In genomic region chr12:121260091-121260490, GRCh38 we compare ENCODE assay signal across 23 cellular contexts.
"Had no signal": no experiment of that assay in that cellular context is flagged by ENCODE, and none has a peak within 500 bp of the region (broad histone marks: within the 10 kb centered on the region; RNA-seq: fewer than 3 reads in every experiment).

No MANE protein-coding gene starts in this region.

- H3K4me1 Mint-ChIP-seq: nephron had no signal

- H3K4me1 ChIP-seq: colonic mucosa, esophagus squamous epithelium, psoas muscle, sigmoid colon, transverse colon, upper lobe of right lung, uterus had no signal

- ATAC-seq: left lobe of liver; naive thymus-derived CD4-positive, alpha-beta T cell; psoas muscle; stimulated activated memory B cell treated with anti-CD40 and anti-IgM and Interleukin-4, amounts not matched to agents 10 μg/mL and 1 μg/mL and 100 μg/mL, for 72 hours; stimulated activated naive CD8-positive, alpha-beta T cell treated with anti-CD3 and anti-CD28 coated beads, Interleukin-15, Interleukin-2, amounts not matched to agents 100 U/mL and 50 U/mL, for 24 hours; upper lobe of right lung had no signal

- H3K4me3 ChIP-seq: colonic mucosa, esophagus squamous epithelium, ovary, psoas muscle, sigmoid colon, thoracic aorta, transverse colon, upper lobe of right lung, uterus had no signal

- H3K4me3 Mint-ChIP-seq: naive thymus-derived CD4-positive, alpha-beta T cell; nephron; stimulated activated memory B cell treated with anti-CD40 and anti-IgM and Interleukin-4, amounts not matched to agents 10 μg/mL and 1 μg/mL and 100 μg/mL, for 72 hours had no signal

- H3K9me3 ChIP-seq: colonic mucosa, esophagus squamous epithelium, ovary, psoas muscle, sigmoid colon, thoracic aorta, transverse colon, upper lobe of right lung, uterus had no signal

- H3K27ac Mint-ChIP-seq: naive thymus-derived CD4-positive, alpha-beta T cell; nephron; stimulated activated memory B cell treated with anti-CD40 and anti-IgM and Interleukin-4, amounts not matched to agents 10 μg/mL and 1 μg/mL and 100 μg/mL, for 72 hours had no signal

- DNase-seq: colonic mucosa; dermis blood vessel endothelial cell; effector memory CD4-positive, alpha-beta T cell; erythroblast; esophagus squamous epithelium; mesendoderm; midbrain; naive thymus-derived CD4-positive, alpha-beta T cell; occipital lobe; ovary; psoas muscle; right cardiac atrium; sigmoid colon; stimulated activated CD4-positive, alpha-beta T cell treated with anti-CD3 and anti-CD28 coated beads, Interleukin-2, amount 100 ng/mL, for 24 hours; stimulated activated CD4-positive, alpha-beta T cell treated with anti-CD3 and anti-CD28 coated beads, Interleukin-4, amount 100 ng/mL, for 24 hours; stimulated activated naive CD8-positive, alpha-beta T cell treated with anti-CD3 and anti-CD28 coated beads, Interleukin-15, Interleukin-2, amounts not matched to agents 100 U/mL and 50 U/mL, for 24 hours; transverse colon; upper lobe of right lung; uterus had no signal

- H3K27me3 ChIP-seq: colonic mucosa, esophagus squamous epithelium, ovary, sigmoid colon, transverse colon, upper lobe of right lung, uterus had no signal

- H3K27me3 Mint-ChIP-seq: naive thymus-derived CD4-positive, alpha-beta T cell; stimulated activated memory B cell treated with anti-CD40 and anti-IgM and Interleukin-4, amounts not matched to agents 10 μg/mL and 1 μg/mL and 100 μg/mL, for 72 hours had no signal

- H3K27ac ChIP-seq: colonic mucosa, esophagus squamous epithelium, ovary, psoas muscle, sigmoid colon, thoracic aorta, transverse colon, upper lobe of right lung, uterus had no signal

- H3K36me3 ChIP-seq: ovary, uterus had no signal

- H3K9me3 Mint-ChIP-seq: naive thymus-derived CD4-positive, alpha-beta T cell; nephron; stimulated activated memory B cell treated with anti-CD40 and anti-IgM and Interleukin-4, amounts not matched to agents 10 μg/mL and 1 μg/mL and 100 μg/mL, for 72 hours had no signal
